ENCODE assay signal across 22 cellular contexts in genomic region chr12:42027537-42027936, GRCh38.
"Had no signal": no experiment of that assay in that cellular context is flagged by ENCODE, and none has a peak within 500 bp of the region (broad histone marks: within the 10 kb centered on the region; RNA-seq: fewer than 3 reads in every experiment).

No MANE protein-coding gene starts in this region.

- H3K4me3 ChIP-seq: colonic mucosa, esophagus muscularis mucosa, gastroesophageal sphincter, heart left ventricle, hepatocyte, left lung, lower lobe of right lung, mucosa of descending colon had no signal

- H3K9me3 ChIP-seq: colonic mucosa, esophagus muscularis mucosa, gastroesophageal sphincter, heart left ventricle, left lung, lower lobe of right lung, mucosa of descending colon had no signal

- H3K4me2 ChIP-seq: hepatocyte had no signal

- H3K79me2 ChIP-seq: hepatocyte had no signal

- H3K27me3 ChIP-seq: colonic mucosa, esophagus muscularis mucosa, gastroesophageal sphincter, heart left ventricle, hepatocyte had no signal

- H3K4me1 ChIP-seq: colonic mucosa, foreskin keratinocyte, lower lobe of right lung had no signal

- H3K36me3 ChIP-seq: colonic mucosa, esophagus muscularis mucosa, gastroesophageal sphincter, heart left ventricle, left lung, lower lobe of right lung had no signal

- FAIRE-seq: endometrium, frontal cortex, kidney had no signal

- DNase-seq: colonic mucosa; cortex of kidney; effector CD8-positive, alpha-beta T cell; effector memory CD8-positive, alpha-beta T cell; endodermal cell; foreskin keratinocyte; heart left ventricle; immature natural killer cell; islet precursor cell; kidney; kidney glomerular epithelial cell; left colon; left lung; left ventricle myocardium superior; lower lobe of right lung; mesenchymal stem cell; mucosa of descending colon had no signal

- ATAC-seq: effector memory CD8-positive, alpha-beta T cell; foreskin keratinocyte; gastroesophageal sphincter; heart left ventricle; left colon; left lung; left ventricle myocardium superior; lower lobe of right lung; mucosa of descending colon had no signal

- H3K27ac ChIP-seq: colonic mucosa, esophagus muscularis mucosa, foreskin keratinocyte, gastroesophageal sphincter, heart left ventricle, hepatocyte, left lung, lower lobe of right lung had no signal

- H2AFZ ChIP-seq: hepatocyte had no signal
